22 cellular contexts compared by ENCODE assay signal in the genomic region with DNA sequence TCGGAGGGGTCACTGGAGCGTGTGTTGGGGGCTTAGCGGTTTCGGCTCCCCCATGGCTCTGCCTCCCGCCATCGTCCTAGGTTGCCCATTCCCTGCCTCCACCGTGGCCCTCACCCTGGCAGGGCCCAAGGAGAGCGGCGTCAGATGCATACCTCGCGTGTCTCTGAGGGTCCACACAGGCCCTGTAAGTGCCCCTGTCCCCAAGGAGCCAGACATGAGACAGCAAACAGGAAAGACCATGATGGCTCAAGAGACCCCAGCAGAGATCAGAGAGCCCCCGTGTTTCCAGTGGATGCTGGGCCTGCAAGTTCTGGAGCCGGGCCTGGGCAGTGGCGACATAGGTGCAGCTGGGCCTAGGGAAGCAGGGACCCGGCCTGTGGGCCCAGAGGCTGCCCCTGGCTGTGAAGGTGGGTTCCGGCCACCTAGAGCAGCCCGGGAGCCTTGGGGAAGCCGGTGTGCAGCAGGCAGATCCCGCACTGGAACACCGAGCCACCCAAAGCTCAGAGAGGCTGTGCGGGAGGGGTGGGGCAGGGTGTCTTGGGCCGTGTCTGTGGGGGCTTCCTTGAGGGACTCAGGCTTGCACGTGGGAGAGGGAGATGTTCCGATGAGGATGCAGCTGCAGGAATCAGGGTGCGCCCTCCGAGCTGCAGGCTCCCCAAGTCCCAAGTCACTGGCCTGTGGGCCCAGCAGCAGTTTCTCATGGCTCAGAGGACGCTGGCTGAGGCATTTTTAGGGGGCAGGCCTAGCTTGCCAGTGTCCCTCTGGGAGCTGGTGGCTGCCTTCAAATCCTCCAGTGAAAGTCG.
DNase-seq lines count a peak whose midpoint lies in the region; TF ChIP-seq lines count a peak whose summit lies in the region.
"Had no signal": no experiment of that assay in that cellular context is flagged by ENCODE, and none has a peak within 500 bp of the region (broad histone marks: within the 10 kb centered on the region; RNA-seq: fewer than 3 reads in every experiment).

No MANE protein-coding gene starts in this region.

- H3K4me3 ChIP-seq in right atrium auricular region (no peak overlapping the region), endodermal cell (ENCODE audit: low read length) (no peak overlapping the region), ovary (no peak overlapping the region)
- H3K4me3 ChIP-seq: body of pancreas, skin epidermis had no signal

- H3K36me3 ChIP-seq in right atrium auricular region (no peaks in the 10 kb centered on the region), endodermal cell (ENCODE audit: control insufficient read depth, insufficient read depth, low read length) (no peaks in the 10 kb centered on the region), ovary (no peaks in the 10 kb centered on the region)

- TF ChIP-seq EP300 in ovary (IDR thresholded peaks at IDR 0.05): no peak

- no peak overlapping the region for H3K9ac ChIP-seq in endodermal cell (ENCODE audit: extremely low read depth, low read length, poor library complexity, severe bottlenecking)

- no peak overlapping the region for H3K4me3 Mint-ChIP-seq in endodermal cell
- H3K4me3 Mint-ChIP-seq: activated T-cell treated with anti-CD3 and anti-CD28 coated beads, Interleukin-2, amount 50 U/mL, for 72 hours; H9; nephron progenitor cell had no signal

- TF ChIP-seq CTCF in right atrium auricular region (IDR thresholded peaks at IDR 0.05): no peak
- no peak for TF ChIP-seq CTCF in endodermal cell (conservative IDR thresholded peaks at IDR 0.05)
- TF ChIP-seq CTCF in ovary (IDR thresholded peaks at IDR 0.05): no peak

- peaks cover 0 to 14% of the 10 kb centered on the region in 2 donors for H3K4me1 ChIP-seq in right atrium auricular region
- no peaks in the 10 kb centered on the region for H3K4me1 ChIP-seq in endodermal cell (ENCODE audit: control insufficient read depth, insufficient read depth, low read length)
- no peaks in the 10 kb centered on the region for H3K4me1 ChIP-seq in ovary (ENCODE audit: insufficient read depth)
- H3K4me1 ChIP-seq: body of pancreas, foreskin keratinocyte had no signal

- intact Hi-C loops in cardiac septum (cut with DNase I): no loop called here
- intact Hi-C loops in ovary (cut with DNase I): no loop called here

- H3K27ac Mint-ChIP-seq in endodermal cell: no peak overlapping the region
- H3K27ac Mint-ChIP-seq: activated T-cell treated with anti-CD3 and anti-CD28 coated beads, Interleukin-2, amount 50 U/mL, for 72 hours; nephron progenitor cell had no signal

- DNase-seq in cardiac septum (ENCODE audit: low spot score) (peak; percentile 62), right atrium auricular region (ENCODE audit: low spot score) (no peak), endodermal cell (peak; percentile 35), ovary (peak in 3 of 5 donors; percentile 10 to 26 (median 12)), DMS114 treated with DMSO at 0.1 percent for 48 hours (lab: John Stamatoyannopoulos, UW; ENCODE audit: unreplicated experiment) (no peak), NCI-H82 (lab: John Stamatoyannopoulos, UW) (no peak), NCI-H1092 treated with DMSO at 0.1 percent for 48 hours (lab: John Stamatoyannopoulos, UW) (no peak)
- DNase-seq: activated CD4-positive, alpha-beta T cell treated with anti-CD3 and anti-CD28 coated beads for 4 hours; activated T-cell treated with anti-CD3 and anti-CD28 coated beads, Interleukin-2, amount 50 U/mL, for 72 hours; effector CD8-positive, alpha-beta T cell; erythroblast; foreskin keratinocyte; H9; NCI-H1048; NCI-H187 treated with DMSO at 0.1 percent for 48 hours; NCI-H524 treated with DMSO at 0.1 percent for 48 hours; nephron progenitor cell; stimulated activated CD4-positive, alpha-beta T cell treated with anti-CD3 and anti-CD28 coated beads, Interleukin-1b, Interleukin-23, amount 100 ng/mL, for 48 hours; substantia nigra had no signal

- no peak for TF ChIP-seq POLR2A in ovary (IDR thresholded peaks at IDR 0.05)

- H3K4me1 Mint-ChIP-seq in endodermal cell: no peaks in the 10 kb centered on the region

- H3K9me3 Mint-ChIP-seq in endodermal cell: no peaks in the 10 kb centered on the region
- H3K9me3 Mint-ChIP-seq: activated T-cell treated with anti-CD3 and anti-CD28 coated beads, Interleukin-2, amount 50 U/mL, for 72 hours; H9; nephron progenitor cell had no signal

- H3K9me3 ChIP-seq in right atrium auricular region: no peaks in the 10 kb centered on the region
- no peaks in the 10 kb centered on the region for H3K9me3 ChIP-seq in endodermal cell (ENCODE audit: control insufficient read depth, low read length)
- no peaks in the 10 kb centered on the region for H3K9me3 ChIP-seq in ovary
- H3K9me3 ChIP-seq: body of pancreas had no signal

- H3K27me3 ChIP-seq in right atrium auricular region (no peaks in the 10 kb centered on the region), endodermal cell (ENCODE audit: control insufficient read depth, insufficient read depth, low read length, poor library complexity, severe bottlenecking) (peaks cover 6% of the 10 kb centered on the region), ovary (no peaks in the 10 kb centered on the region)
- H3K27me3 ChIP-seq: body of pancreas, foreskin keratinocyte had no signal

- no peaks in the 10 kb centered on the region for H3K36me3 Mint-ChIP-seq in endodermal cell (ENCODE audit: low read depth)

- WGBS in endodermal cell (ENCODE audit: insufficient coverage in 1 of 2, insufficient read length in 1 of 2), 2 experiments: 94 to 97% methylated on average over 20 to 28 of the region's 28 CpGs
- WGBS in ovary, 3 donors: 90 to 93% (median 90%) methylated on average over 28 of the region's 28 CpGs

- peaks cover 40% of the 10 kb centered on the region for H3K27me3 Mint-ChIP-seq in endodermal cell (ENCODE audit: insufficient read depth)

- H3K27ac ChIP-seq in right atrium auricular region: no peak overlapping the region
- no peak overlapping the region for H3K27ac ChIP-seq in endodermal cell (ENCODE audit: low read depth, low read length)
- H3K27ac ChIP-seq in ovary: no peak overlapping the region
- H3K27ac ChIP-seq: body of pancreas, C4-2B, foreskin keratinocyte, skin epidermis had no signal

Comparison
In these comparisons a context has a peak if more than half of its experiments do, and no peak if none do; other contexts are left out.
1. DNase-seq: peak in cardiac septum (single experiment), endodermal cell (single experiment) and ovary (3 of 5); none in right atrium auricular region (single experiment), DMS114 treated with DMSO at 0.1 percent for 48 hours (single experiment), NCI-H82 (single experiment) and NCI-H1092 treated with DMSO at 0.1 percent for 48 hours (single experiment).